ENCODE assay signal across 16 cellular contexts in the genomic region with DNA sequence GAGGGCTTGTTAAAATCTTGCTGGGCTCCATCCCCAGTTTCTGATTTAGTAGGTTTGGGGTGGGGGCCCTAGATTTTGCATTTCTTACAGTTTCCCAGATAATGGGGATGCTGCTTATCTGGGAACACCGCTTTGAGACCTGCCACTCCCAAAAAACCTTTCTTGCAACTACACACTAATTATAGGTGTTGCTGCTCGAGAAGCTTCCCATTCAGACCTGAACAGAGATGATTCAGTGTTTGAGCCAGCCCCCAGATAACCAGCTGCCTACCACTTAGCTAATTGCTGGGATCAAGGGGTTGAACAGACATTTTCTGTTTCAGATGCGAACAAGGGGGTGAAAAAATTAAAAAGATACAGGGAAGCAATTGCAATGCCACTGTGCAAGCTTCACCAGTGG.
A peak's percentile ranks its signal among the peaks of the same experiment; 100 is the strongest.
DNase-seq lines count a peak whose midpoint lies in the region; ATAC-seq and TF ChIP-seq lines count a peak whose summit lies in the region.
"Had no signal": no experiment of that assay in that cellular context is flagged by ENCODE, and none has a peak within 500 bp of the region (broad histone marks: within the 10 kb centered on the region; RNA-seq: fewer than 3 reads in every experiment).

No MANE protein-coding gene starts in this region.

- peak overlapping the region; percentile 64; the same call in 1 of the 2 replicates for H3K4me2 ChIP-seq in SK-N-SH

- no peak overlapping the region for H3K9ac ChIP-seq in SK-N-SH
- no peak overlapping the region for H3K9ac ChIP-seq in muscle layer of colon (ENCODE audit: low read length)

- TF ChIP-seq RAD21 in SK-N-SH (IDR thresholded peaks at IDR 0.05; ENCODE audit: low read length), result no peak

- no peaks in the 10 kb centered on the region for H3K79me2 ChIP-seq in SK-N-SH (ENCODE audit: insufficient read depth)

- 90% methylated on average over 3 of the region's 3 CpGs for WGBS in SK-N-SH (ENCODE audit: low lambda C conversion rate)

- H2AFZ ChIP-seq in SK-N-SH (ENCODE audit: low read depth), result peak overlapping the region; percentile 64; the same call in 1 of the 2 replicates

- H3K4me1 ChIP-seq in SK-N-SH (ENCODE audit: control insufficient read depth in 1 of 2, insufficient read depth in 2 of 2, low read depth in 1 of 2, low read length in 1 of 2) (peaks cover 12 to 23% of the 10 kb centered on the region in 2 experiments; a peak in 3 of 4 replicates), muscle layer of colon (ENCODE audit: insufficient read depth, low read length) (peaks cover 43% of the 10 kb centered on the region)
- H3K4me1 ChIP-seq: HAP-1 had no signal

- peaks cover 13% of the 10 kb centered on the region for H3F3A ChIP-seq in SK-N-SH (replicated peaks; ENCODE audit: insufficient read depth)

- H4K20me1 ChIP-seq in SK-N-SH (ENCODE audit: insufficient read depth), result no peaks in the 10 kb centered on the region

- no peaks in the 10 kb centered on the region for H3K9me2 ChIP-seq in SK-N-SH

- POLR2A ChIA-PET in SK-N-SH (lab: Yijun Ruan, JAX), result no interaction called here

- H3K36me3 ChIP-seq in SK-N-SH (replicated peaks in 1 of 2; ENCODE audit: control insufficient read depth in 1 of 2, insufficient read depth in 2 of 2, low read length in 1 of 2), result no peaks in the 10 kb centered on the region
- H3K36me3 ChIP-seq in muscle layer of colon (ENCODE audit: insufficient read depth, low read length), result no peaks in the 10 kb centered on the region
- H3K36me3 ChIP-seq: HAP-1 had no signal

- TF ChIP-seq CTCF in SK-N-SH (IDR thresholded peaks at IDR 0.05), result no peak
- TF ChIP-seq CTCF in omental fat pad (IDR thresholded peaks at IDR 0.05), result no peak

- H3K27me3 ChIP-seq in SK-N-SH (ENCODE audit: insufficient read depth) (no peaks in the 10 kb centered on the region), muscle layer of colon (ENCODE audit: control insufficient read depth in 1 of 2, insufficient read depth in 2 of 2, low read length in 2 of 2) (no peaks in the 10 kb centered on the region)

- no peak for TF ChIP-seq EP300 in SK-N-SH (IDR thresholded peaks at IDR 0.05; ENCODE audit: borderline replicate concordance in 1 of 2, low read depth in 1 of 2, low read length in 1 of 2)

- H3K27ac ChIP-seq in SK-N-SH (ENCODE audit: low read depth in 2 of 2, low read length in 1 of 2), result peak overlapping the region in 1 of 2 experiments; percentile 60; a peak in 3 of 4 replicates
- peak overlapping the region; percentile 41 for H3K27ac ChIP-seq in muscle layer of colon (ENCODE audit: low read depth, low read length)

- no peak for DNase-seq in SK-N-SH
- DNase-seq in NCI-H69 (lab: John Stamatoyannopoulos, UW), result peak; percentile 90
- no peak for DNase-seq in SK-N-DZ (ENCODE audit: low spot score)
- DNase-seq in Right ventricle myocardium inferior (ENCODE audit: missing footprints), result no peak
- no peak for DNase-seq in omental fat pad (ENCODE audit: low spot score)
- DNase-seq: CD4-positive, CD25-positive, alpha-beta regulatory T cell; DND-41; GDM1; MV-4-11; NCI-H187 treated with DMSO at 0.1 percent for 48 hours; NCI-H524 treated with DMSO at 0.1 percent for 48 hours; Right ventricle myocardium superior had no signal

- H3K9me3 ChIP-seq in SK-N-SH, result no peaks in the 10 kb centered on the region
- H3K9me3 ChIP-seq in muscle layer of colon (ENCODE audit: low read length), result no peaks in the 10 kb centered on the region
- H3K9me3 ChIP-seq: HAP-1 had no signal

- CTCF ChIA-PET in SK-N-SH (lab: Yijun Ruan, JAX), result interaction anchor here (1.7 to 3.9 kb wide), 2 partner anchors 15 to 453 kb away, joined by 8 to 38 read pairs; no protein-coding TSS in a partner anchor

- H3K4me3 ChIP-seq in SK-N-SH (ENCODE audit: low read depth in 2 of 2, low read length in 1 of 2) (no peak overlapping the region), muscle layer of colon (ENCODE audit: low read depth in 1 of 2, low read length in 2 of 2) (no peak overlapping the region)
- H3K4me3 ChIP-seq: HAP-1 had no signal

- intact Hi-C loops in Right ventricle myocardium inferior (cut with DNase I), result no loop called here

- ATAC-seq in SK-N-SH treated with all-trans-retinoic acid at 6 μM for 48 hours (no peak), Right ventricle myocardium inferior (no peak), omental fat pad (ENCODE audit: low FRiP score) (no peak)
- ATAC-seq: Panc1 had no signal

TF ChIP-seq in SK-N-SH, 30 proteins besides CTCF, POLR2A, EP300 and RAD21:
- TF ChIP-seq FOXJ3 (CRISPR knock-in tag; IDR thresholded peaks at IDR 0.05) (no peak), ELF1 (IDR thresholded peaks at IDR 0.05) (no peak), TEAD4 (IDR thresholded peaks at IDR 0.05; ENCODE audit: borderline replicate concordance, insufficient read depth) (no peak), SIN3A (IDR thresholded peaks at IDR 0.05; ENCODE audit: borderline replicate concordance, low read depth, low read length) (no peak), GATA2 (CRISPR knock-in tag; IDR thresholded peaks at IDR 0.05) (no peak), YY1 (IDR thresholded peaks at IDR 0.05; ENCODE audit: low read depth) (no peak), EZH2phosphoT487 (IDR thresholded peaks at IDR 0.05; ENCODE audit: borderline replicate concordance, low read depth) (no peak), RCOR1 (IDR thresholded peaks at IDR 0.05; ENCODE audit: low read length) (no peak)
- TF ChIP-seq, protein P1, sequence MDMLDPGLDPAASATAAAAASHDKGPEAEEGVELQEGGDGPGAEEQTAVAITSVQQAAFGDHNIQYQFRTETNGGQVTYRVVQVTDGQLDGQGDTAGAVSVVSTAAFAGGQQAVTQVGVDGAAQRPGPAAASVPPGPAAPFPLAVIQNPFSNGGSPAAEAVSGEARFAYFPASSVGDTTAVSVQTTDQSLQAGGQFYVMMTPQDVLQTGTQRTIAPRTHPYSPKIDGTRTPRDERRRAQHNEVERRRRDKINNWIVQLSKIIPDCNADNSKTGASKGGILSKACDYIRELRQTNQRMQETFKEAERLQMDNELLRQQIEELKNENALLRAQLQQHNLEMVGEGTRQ (IDR thresholded peaks at IDR 0.05; ENCODE audit: borderline replicate concordance, low read depth, low read length), result no peak
TF ChIP-seq in SK-N-SH: peak in this region for 0.

TF ChIP-seq in SK-N-SH treated with all-trans-retinoic acid at 6 μM for 48 hours, 23 proteins besides CTCF, POLR2A, EP300 and RAD21:
- no peak for TF ChIP-seq OSR1 (CRISPR knock-in tag; IDR thresholded peaks at IDR 0.05)
- TF ChIP-seq ZNF70 (CRISPR knock-in tag; IDR thresholded peaks at IDR 0.05), result no peak
- no peak for TF ChIP-seq PPARA (CRISPR knock-in tag; IDR thresholded peaks at IDR 0.05; ENCODE audit: borderline replicate concordance)
- TF ChIP-seq, protein P2, sequence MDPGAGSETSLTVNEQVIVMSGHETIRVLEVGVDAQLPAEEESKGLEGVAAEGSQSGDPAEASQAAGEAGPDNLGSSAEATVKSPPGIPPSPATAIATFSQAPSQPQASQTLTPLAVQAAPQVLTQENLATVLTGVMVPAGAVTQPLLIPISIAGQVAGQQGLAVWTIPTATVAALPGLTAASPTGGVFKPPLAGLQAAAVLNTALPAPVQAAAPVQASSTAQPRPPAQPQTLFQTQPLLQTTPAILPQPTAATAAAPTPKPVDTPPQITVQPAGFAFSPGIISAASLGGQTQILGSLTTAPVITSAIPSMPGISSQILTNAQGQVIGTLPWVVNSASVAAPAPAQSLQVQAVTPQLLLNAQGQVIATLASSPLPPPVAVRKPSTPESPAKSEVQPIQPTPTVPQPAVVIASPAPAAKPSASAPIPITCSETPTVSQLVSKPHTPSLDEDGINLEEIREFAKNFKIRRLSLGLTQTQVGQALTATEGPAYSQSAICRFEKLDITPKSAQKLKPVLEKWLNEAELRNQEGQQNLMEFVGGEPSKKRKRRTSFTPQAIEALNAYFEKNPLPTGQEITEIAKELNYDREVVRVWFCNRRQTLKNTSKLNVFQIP (CRISPR knock-in tag; IDR thresholded peaks at IDR 0.05; ENCODE audit: borderline replicate concordance, low read depth), result no peak
- no peak for TF ChIP-seq TCF4 (CRISPR knock-in tag; IDR thresholded peaks at IDR 0.05; ENCODE audit: borderline replicate concordance)
- no peak for TF ChIP-seq ZC3H10 (CRISPR knock-in tag; IDR thresholded peaks at IDR 0.05)
- TF ChIP-seq SNAI2 (CRISPR knock-in tag; IDR thresholded peaks at IDR 0.05), result no peak
- no peak for TF ChIP-seq TOX (CRISPR knock-in tag; IDR thresholded peaks at IDR 0.05; ENCODE audit: borderline replicate concordance)
- no peak for TF ChIP-seq CSDC2 (CRISPR knock-in tag; IDR thresholded peaks at IDR 0.05)
- no peak for TF ChIP-seq ISL1 (CRISPR knock-in tag; IDR thresholded peaks at IDR 0.05)
- no peak for TF ChIP-seq ZFP3 (CRISPR knock-in tag; IDR thresholded peaks at IDR 0.05)
